12 cellular contexts compared by ENCODE assay signal in genomic region chr6:132391391-132392291, GRCh38. TPM values are rescaled to one million over a fixed set of nuclear protein-coding genes. Genes with fewer than 3 reads are reported as not detected.
A peak's percentile ranks its signal among the peaks of the same experiment; 100 is the strongest.
DNase-seq lines count a peak whose midpoint lies in the region; ATAC-seq and TF ChIP-seq lines count a peak whose summit lies in the region.
"Had no signal": no experiment of that assay in that cellular context is flagged by ENCODE, and none has a peak within 500 bp of the region (broad histone marks: within the 10 kb centered on the region; RNA-seq: fewer than 3 reads in every experiment).

No MANE protein-coding gene starts in this region.

- no peak for TF ChIP-seq POLR2A in adrenal gland (IDR thresholded peaks at IDR 0.05)

- ATAC-seq in left cardiac atrium: peak; percentile 65 to 90

- no peaks in the 10 kb centered on the region for H3K27me3 ChIP-seq in adrenal gland

- WGBS in adrenal gland, 4 donors: 64 to 70% (median 65%) methylated on average over 12 of the region's 12 CpGs

- no peak for TF ChIP-seq CTCF in adrenal gland (IDR thresholded peaks at IDR 0.05)

- H3K36me3 ChIP-seq in adrenal gland (replicated peaks in 1 of 2): no peaks in the 10 kb centered on the region

- H3K27ac ChIP-seq in adrenal gland: peak overlapping the region in 2 of 5 donors; percentile 61 to 80

- intact Hi-C loops in adrenal gland (cut with DNase I): loop anchor here (10.0 kb wide), 1 partner anchor 87 kb away; no protein-coding TSS in a partner anchor
- intact Hi-C loops in left cardiac atrium (cut with DNase I): no loop called here

- peaks cover 0 to 5% of the 10 kb centered on the region in 2 donors for H3K4me1 ChIP-seq in adrenal gland (replicated peaks in 1 of 2)

- peak; percentile 85 for DNase-seq in GM04504 (ENCODE audit: low read depth)
- peak in 5 of 7 donors; percentile 15 to 68 (median 35) for DNase-seq in adrenal gland
- DNase-seq in left cardiac atrium: no peak
- DNase-seq in retina: peak; percentile 33
- no peak for DNase-seq in RPMI8226
- DNase-seq in activated CD4-positive, alpha-beta T cell treated with anti-CD3 and anti-CD28 coated beads, Interleukin-2, amount 50 U/mL, for 48 hours: no peak
- DNase-seq in NCI-H345 treated with DMSO at 0.1 percent for 48 hours (lab: John Stamatoyannopoulos, UW; ENCODE audit: unreplicated experiment): no peak
- no peak for DNase-seq in NCI-H446 (lab: John Stamatoyannopoulos, UW)
- DNase-seq: activated naive CD4-positive, alpha-beta T cell; Karpas-422; SHP77 treated with DMSO at 0.1 percent for 48 hours; stimulated activated CD4-positive, alpha-beta T cell treated with anti-CD3 and anti-CD28 coated beads, Interleukin-4, amount 100 ng/mL, for 4 hours had no signal

- peaks cover 0 to 13% (median 5%) of the 10 kb centered on the region in 3 donors for H3K9me3 ChIP-seq in adrenal gland (replicated peaks in 1 of 3)

- no peak overlapping the region for H3K4me3 ChIP-seq in adrenal gland

RNA-seq across cellular contexts. Expression of gene MOXD1, which starts 9.6 kb away (rescaled TPM):
- 10 to 100 TPM; 20.4 to 66.3 (median 47.1) TPM for total RNA-seq in adrenal gland
- polyA plus RNA-seq in adrenal gland: 10 to 100 TPM; 15.3 to 45.0 (median 17.7) TPM
- 1 to 10 TPM; 2.2 to 3.6 TPM for total RNA-seq in left cardiac atrium

Comparison
In these comparisons a context has a peak if more than half of its experiments do, and no peak if none do; other contexts are left out.
1. DNase-seq: peak in GM04504 (single experiment), adrenal gland (5 of 7) and retina (single experiment); none in left cardiac atrium (single experiment), RPMI8226 (single experiment), activated CD4-positive, alpha-beta T cell treated with anti-CD3 and anti-CD28 coated beads, Interleukin-2, amount 50 U/mL, for 48 hours (0 of 2), NCI-H345 treated with DMSO at 0.1 percent for 48 hours (single experiment) and NCI-H446 (0 of 2).
2. RNA of gene MOXD1, which starts 9.6 kb away (total RNA-seq): 20.4 to 66.3 TPM in adrenal gland; 2.2 to 3.6 TPM in left cardiac atrium; every median in the first group is over 4 times any median in the second.
3. intact Hi-C loops: an anchor here in adrenal gland (10.0 kb wide); none called in left cardiac atrium.